Comparison of ENCODE assay signal across 8 cellular contexts in genomic region chr4:75940692-75941253, GRCh38. TPM values are rescaled to one million over a fixed set of nuclear protein-coding genes. Genes with fewer than 3 reads are reported as not detected.
A peak's percentile ranks its signal among the peaks of the same experiment; 100 is the strongest.
DNase-seq lines count a peak whose midpoint lies in the region; FAIRE-seq and TF ChIP-seq lines count a peak whose summit lies in the region.

Gene NAAA (minus strand): TSS chr4:75941013. CDS start chr4:75940949, 64 bp downstream.

- peak within 1 kb of the TSS; percentile 69 to 84 (median 74) for H3K27ac ChIP-seq in sigmoid colon

- DNase-seq in GM06990 (ENCODE audit: extremely low read depth, insufficient read length) (peak; percentile 92), H54 (ENCODE audit: insufficient read length, low spot score) (peak; percentile 38), LoVo (ENCODE audit: low spot score) (peak; percentile 59), T-helper 22 cell (ENCODE audit: low read depth) (peak; percentile 71), astrocyte of the cerebellum (ENCODE audit: low read depth) (peak; percentile 39), hypothalamus (lab: John Stamatoyannopoulos, UW) (peak in 49 of 51 donors; percentile 7 to 80 (median 55)), sigmoid colon (peak; percentile 92), middle frontal gyrus (ENCODE audit: extremely low spot score, low spot score) (no peak)

- H3K4me1 ChIP-seq in sigmoid colon, result peaks cover 0 to 4% (median 0%) of the 10 kb centered on the region in 4 donors

- no peaks in the 10 kb centered on the region for H3K9me3 ChIP-seq in sigmoid colon

- in situ Hi-C loops in astrocyte of the cerebellum (cut with HindIII; ENCODE audit: low sequenced_read_pairs), result no loop called here

- intact Hi-C loops in sigmoid colon (cut with DNase I), result loop anchor here (2.0 kb wide), 1 partner anchor 24 kb away; no protein-coding TSS in a partner anchor

- TF ChIP-seq EP300 in sigmoid colon (IDR thresholded peaks at IDR 0.05), result no peak

- no peak for FAIRE-seq in H54 (lab: Jason Lieb, UNC)

- TF ChIP-seq CTCF in GM06990 (IDR thresholded peaks at IDR 0.05; ENCODE audit: insufficient read depth, low read length, poor library complexity, severe bottlenecking) (peak; percentile 59), astrocyte of the cerebellum (IDR thresholded peaks at IDR 0.05; ENCODE audit: low read depth, low read length, missing control alignments) (no peak), sigmoid colon (IDR thresholded peaks at IDR 0.05) (peak in 2 of 4 experiments; percentile 42 to 49)

- H3K36me3 ChIP-seq in GM06990 (ENCODE audit: control insufficient read depth, insufficient read depth, low read length) (no peaks in the 10 kb centered on the region), sigmoid colon (no peaks in the 10 kb centered on the region)

- 0 to 1% methylated on average over 66 of the region's 66 CpGs for WGBS in sigmoid colon, 2 donors

- TF ChIP-seq POLR2A in H54 (IDR thresholded peaks at IDR 0.05; ENCODE audit: low read depth, low read length) (peak; percentile 43; the same call in 1 of the 2 replicates), sigmoid colon (IDR thresholded peaks at IDR 0.05) (peak in 1 of 2 donors; percentile 10)

- H3K27me3 ChIP-seq in GM06990 (replicated peaks; ENCODE audit: control insufficient read depth, insufficient read depth, low read length) (no peaks in the 10 kb centered on the region), sigmoid colon (no peaks in the 10 kb centered on the region)

- H3K4me3 ChIP-seq in GM06990 (replicated peaks; ENCODE audit: low read depth, low read length) (peak within 1 kb of the TSS; percentile 80), astrocyte of the cerebellum (ENCODE audit: low read depth, low read length) (peak within 1 kb of the TSS; percentile 74), sigmoid colon (peak within 1 kb of the TSS; percentile 61 to 79 (median 69))

RNA-seq across cellular contexts. Expression of gene NAAA, which starts in this region (rescaled TPM):
- 10 to 100 TPM; 23.3 to 60.6 (median 34.1) TPM for total RNA-seq in sigmoid colon
- 10 to 100 TPM; 43.7 to 53.1 (median 45.6) TPM for polyA plus RNA-seq in sigmoid colon
